In genomic region chr16:1154291-1154886, GRCh38 we compare ENCODE assay signal across 11 cellular contexts. TPM values are rescaled to one million over a fixed set of nuclear protein-coding genes. Genes with fewer than 3 reads are reported as not detected.
DNase-seq lines count a peak whose midpoint lies in the region; ATAC-seq and TF ChIP-seq lines count a peak whose summit lies in the region.
"Had no signal": no experiment of that assay in that cellular context is flagged by ENCODE, and none has a peak within 500 bp of the region (broad histone marks: within the 10 kb centered on the region; RNA-seq: fewer than 3 reads in every experiment).

No MANE protein-coding gene starts in this region.

- H3K56ac ChIP-seq in H9 (ENCODE audit: insufficient read length, low read depth, low read length) = no peak overlapping the region

- no peak overlapping the region for H3T11ph ChIP-seq in H9 (ENCODE audit: low read length)

- H3K4me3 Mint-ChIP-seq in H9 = peak overlapping the region; percentile 60 to 79
- H3K4me3 Mint-ChIP-seq in brain = peak overlapping the region; percentile 61 to 82 (median 77)
- H3K4me3 Mint-ChIP-seq in activated CD4-positive, alpha-beta T cell treated with anti-CD3 and anti-CD28 coated beads, Interleukin-2, amount 10 ng/mL, durations not matched to agents 24 days and 14 days = no peak overlapping the region
- H3K4me3 Mint-ChIP-seq: stimulated activated effector memory CD8-positive, alpha-beta T cell treated with anti-CD3 and anti-CD28 coated beads, Interleukin-12 subunit alpha, Interleukin-12 subunit beta, amount 100 ng/mL, for 72 hours had no signal

- no CpG with 5 or more reads among the region's 31 CpGs for WGBS in H9 (ENCODE audit: extremely low coverage, insufficient read length, low lambda C conversion rate)
- no CpG with 5 or more reads among the region's 31 CpGs for WGBS in trophoblast cell (ENCODE audit: extremely low coverage, insufficient coverage, insufficient read length)

- H2BK5ac ChIP-seq in H9 (ENCODE audit: insufficient read length, low read length) (no peak overlapping the region), trophoblast cell (ENCODE audit: low read depth, low read length, poor library complexity) (no peak overlapping the region)

- no peak overlapping the region for H4K5ac ChIP-seq in H9 (ENCODE audit: insufficient read length, low read depth, low read length)

- H3K27me3 Mint-ChIP-seq in H9 (ENCODE audit: low read depth) (peaks cover 14% of the 10 kb centered on the region; the same call in 1 of the 2 replicates), brain (peaks cover 3% of the 10 kb centered on the region)
- H3K27me3 Mint-ChIP-seq in activated CD4-positive, alpha-beta T cell treated with anti-CD3 and anti-CD28 coated beads, Interleukin-2, amount 10 ng/mL, durations not matched to agents 24 days and 14 days = peaks cover 16% of the 10 kb centered on the region

- H4K91ac ChIP-seq in H9 (ENCODE audit: insufficient read length, low read depth, low read length) (no peak overlapping the region), trophoblast cell (ENCODE audit: low read depth, low read length) (no peak overlapping the region)

- peak; percentile 38 for ATAC-seq in left lobe of liver
- ATAC-seq: stimulated activated effector memory CD8-positive, alpha-beta T cell treated with anti-CD3 and anti-CD28 coated beads, Interleukin-12 subunit alpha, Interleukin-12 subunit beta, amount 100 ng/mL, for 72 hours had no signal

- peaks cover 0 to 6% (median 5%) of the 10 kb centered on the region in 3 experiments; a peak in 3 of 7 replicates for H3K36me3 Mint-ChIP-seq in H9 (ENCODE audit: insufficient read depth in 1 of 3, low read depth in 3 of 3)
- H3K36me3 Mint-ChIP-seq in brain = peaks cover 4% of the 10 kb centered on the region
- H3K36me3 Mint-ChIP-seq in activated CD4-positive, alpha-beta T cell treated with anti-CD3 and anti-CD28 coated beads, Interleukin-2, amount 10 ng/mL, durations not matched to agents 24 days and 14 days (ENCODE audit: low read depth) = no peaks in the 10 kb centered on the region
- H3K36me3 Mint-ChIP-seq: stimulated activated effector memory CD8-positive, alpha-beta T cell treated with anti-CD3 and anti-CD28 coated beads, Interleukin-12 subunit alpha, Interleukin-12 subunit beta, amount 100 ng/mL, for 72 hours had no signal

- H3K9ac ChIP-seq in H9 (ENCODE audit: extremely low read depth, insufficient read length, low read length) (no peak overlapping the region), trophoblast cell (ENCODE audit: low read length) (no peak overlapping the region)

- no peak for TF ChIP-seq CTCF in H9 (conservative IDR thresholded peaks at IDR 0.05)
- no peak for TF ChIP-seq CTCF in brain (conservative IDR thresholded peaks at IDR 0.05)

- H3K36me3 ChIP-seq in trophoblast cell (ENCODE audit: control insufficient read depth in 1 of 2, insufficient read depth in 2 of 2, low read length in 2 of 2) = no peaks in the 10 kb centered on the region

- H3K14ac ChIP-seq in H9 (ENCODE audit: insufficient read depth, low read length) (peak overlapping the region; percentile 47; the same call in 1 of the 2 replicates), trophoblast cell (ENCODE audit: low read length) (no peak overlapping the region)

- H3K9me3 Mint-ChIP-seq in H9 = no peaks in the 10 kb centered on the region
- no peaks in the 10 kb centered on the region for H3K9me3 Mint-ChIP-seq in brain
- no peaks in the 10 kb centered on the region for H3K9me3 Mint-ChIP-seq in activated CD4-positive, alpha-beta T cell treated with anti-CD3 and anti-CD28 coated beads, Interleukin-2, amount 10 ng/mL, durations not matched to agents 24 days and 14 days
- H3K9me3 Mint-ChIP-seq: stimulated activated effector memory CD8-positive, alpha-beta T cell treated with anti-CD3 and anti-CD28 coated beads, Interleukin-12 subunit alpha, Interleukin-12 subunit beta, amount 100 ng/mL, for 72 hours had no signal

- no peaks in the 10 kb centered on the region; the same call in 1 of the 2 replicates for H3K4me1 ChIP-seq in H9 (ENCODE audit: insufficient read depth, low read length)
- peaks cover 0 to 3% of the 10 kb centered on the region in 2 experiments for H3K4me1 ChIP-seq in trophoblast cell (ENCODE audit: control insufficient read depth in 1 of 2, insufficient read depth in 2 of 2, low read length in 2 of 2)

- DNase-seq in H9 (no peak), left lobe of liver (ENCODE audit: low spot score) (no peak), skeletal muscle cell (ENCODE audit: low read depth) (no peak), NCI-H1436 treated with DMSO at 0.1 percent for 48 hours (lab: John Stamatoyannopoulos, UW) (no peak), trophoblast cell (no peak)
- DNase-seq in activated CD8-positive, alpha-beta memory T cell treated with anti-CD3 and anti-CD28 coated beads for 24 hours = no peak
- no peak for DNase-seq in activated CD4-positive, alpha-beta T cell treated with anti-CD3 and anti-CD28 coated beads, Interleukin-2, amount 10 ng/mL, durations not matched to agents 24 days and 14 days
- DNase-seq: small intestine had no signal

- H3K79me1 ChIP-seq in H9 (ENCODE audit: insufficient read depth, low read depth, low read length, poor library complexity, severe bottlenecking) (no peaks in the 10 kb centered on the region), trophoblast cell (ENCODE audit: low read length) (no peaks in the 10 kb centered on the region)

- H3K23ac ChIP-seq in H9 (ENCODE audit: insufficient read length, low read depth, low read length) (no peak overlapping the region), trophoblast cell (ENCODE audit: low read length) (no peak overlapping the region)

- H3K27ac Mint-ChIP-seq in H9 (no peak overlapping the region), brain (peak overlapping the region in 3 of 5 experiments; percentile 78 to 87 (median 86))
- H3K27ac Mint-ChIP-seq in activated CD4-positive, alpha-beta T cell treated with anti-CD3 and anti-CD28 coated beads, Interleukin-2, amount 10 ng/mL, durations not matched to agents 24 days and 14 days = no peak overlapping the region
- H3K27ac Mint-ChIP-seq: stimulated activated effector memory CD8-positive, alpha-beta T cell treated with anti-CD3 and anti-CD28 coated beads, Interleukin-12 subunit alpha, Interleukin-12 subunit beta, amount 100 ng/mL, for 72 hours had no signal

- no peak overlapping the region for H2BK20ac ChIP-seq in H9 (ENCODE audit: low read depth, low read length, poor library complexity, severe bottlenecking)

- H3K9me3 ChIP-seq in H9 (ENCODE audit: control insufficient read depth, low read depth, low read length) = no peaks in the 10 kb centered on the region
- peaks cover 4% of the 10 kb centered on the region for H3K9me3 ChIP-seq in trophoblast cell (ENCODE audit: insufficient read depth, low read depth, low read length)

- H2AFZ ChIP-seq in H9 (ENCODE audit: low read length) (no peak overlapping the region), trophoblast cell (ENCODE audit: insufficient read depth, low read length, poor library complexity) (no peak overlapping the region)

- H2BK15ac ChIP-seq in H9 (ENCODE audit: low read depth, low read length) = no peak overlapping the region

- H4K8ac ChIP-seq in H9 (replicated peaks; ENCODE audit: insufficient read length, low read depth, low read length) (no peak overlapping the region), trophoblast cell (ENCODE audit: low read depth, low read length) (no peak overlapping the region)

- H3K79me2 ChIP-seq in H9 (ENCODE audit: insufficient read depth, low read length) = no peaks in the 10 kb centered on the region; the same call in 1 of the 2 replicates
- H3K79me2 ChIP-seq in trophoblast cell (ENCODE audit: control insufficient read depth, insufficient read depth, low read length, poor library complexity) = no peaks in the 10 kb centered on the region

- H3K27me3 ChIP-seq in H9 (ENCODE audit: insufficient read depth, low read length) (no peaks in the 10 kb centered on the region), trophoblast cell (ENCODE audit: insufficient read depth, low read length) (peaks cover 17% of the 10 kb centered on the region)

- no peak overlapping the region for H4K12ac ChIP-seq in trophoblast cell (ENCODE audit: low read depth, low read length)

- H2BK120ac ChIP-seq in H9 (ENCODE audit: low read depth, low read length, poor library complexity, severe bottlenecking) (no peak overlapping the region), trophoblast cell (ENCODE audit: insufficient read depth, low read length, poor library complexity) (no peak overlapping the region)

- H2AK5ac ChIP-seq in H9 (ENCODE audit: insufficient read length, low read length) (no peak overlapping the region), trophoblast cell (ENCODE audit: low read length) (no peak overlapping the region)

- H3K4ac ChIP-seq in H9 (ENCODE audit: low read depth, low read length) = no peak overlapping the region
- H3K4ac ChIP-seq in trophoblast cell (ENCODE audit: low read depth, low read length) = no peak overlapping the region

- H3K18ac ChIP-seq in H9 (ENCODE audit: insufficient read length, low read depth, low read length) = no peak overlapping the region
- no peak overlapping the region for H3K18ac ChIP-seq in trophoblast cell (ENCODE audit: low read length)

- H3K4me3 ChIP-seq in skeletal muscle cell (ENCODE audit: low read depth, low read length) (peak overlapping the region; percentile 43), trophoblast cell (ENCODE audit: low read depth, low read length) (no peak overlapping the region)

- H3K4me2 ChIP-seq in H9 (ENCODE audit: insufficient read depth, insufficient read length, low read length) (peak overlapping the region; percentile 11), trophoblast cell (ENCODE audit: low read length) (no peak overlapping the region)

- no peaks in the 10 kb centered on the region for H4K20me1 ChIP-seq in H9 (ENCODE audit: control insufficient read depth, insufficient read depth, insufficient read length)

- H2BK12ac ChIP-seq in H9 (ENCODE audit: insufficient read length, low read depth, low read length) (no peak overlapping the region), trophoblast cell (ENCODE audit: low read length) (no peak overlapping the region)

- H3K27ac ChIP-seq in H9 (ENCODE audit: insufficient read length, low read depth, low read length) (no peak overlapping the region), trophoblast cell (ENCODE audit: low read depth, low read length) (no peak overlapping the region)
- H3K27ac ChIP-seq: HL-60 had no signal

- H3K4me1 Mint-ChIP-seq in H9 (peaks cover 10 to 18% of the 10 kb centered on the region in 2 experiments), brain (peaks cover 26% of the 10 kb centered on the region)
- no peaks in the 10 kb centered on the region for H3K4me1 Mint-ChIP-seq in activated CD4-positive, alpha-beta T cell treated with anti-CD3 and anti-CD28 coated beads, Interleukin-2, amount 10 ng/mL, durations not matched to agents 24 days and 14 days
- H3K4me1 Mint-ChIP-seq: stimulated activated effector memory CD8-positive, alpha-beta T cell treated with anti-CD3 and anti-CD28 coated beads, Interleukin-12 subunit alpha, Interleukin-12 subunit beta, amount 100 ng/mL, for 72 hours had no signal

- H3K23me2 ChIP-seq in H9 (ENCODE audit: insufficient read length, low read depth, low read length, poor library complexity, severe bottlenecking) = peaks cover 2% of the 10 kb centered on the region

- intact Hi-C loops in activated CD4-positive, alpha-beta T cell treated with anti-CD3 and anti-CD28 coated beads, Interleukin-2, amount 10 ng/mL, durations not matched to agents 24 days and 14 days (cut with micrococcal nuclease) = no loop called here

RNA-seq across cellular contexts. Expression of gene CACNA1H, which starts 1.5 kb away (rescaled TPM):
- 41.9 and 43.3 TPM in 2 replicates for total RNA-seq in H9 (2021)
- 7.0 TPM for polyA plus RNA-seq in brain (ENCODE audit: insufficient read depth, low read depth, low replicate concordance)
- total RNA-seq in left lobe of liver = 4.2 TPM
- 0.53 and 0.56 TPM in 2 replicates for polyA plus RNA-seq in trophoblast cell (2013)
- 0.05 and 0.07 TPM in 2 replicates for total RNA-seq in activated CD4-positive, alpha-beta T cell treated with anti-CD3 and anti-CD28 coated beads, Interleukin-2, amount 10 ng/mL, durations not matched to agents 24 days and 14 days

RNA-seq across cellular contexts. Expression of gene C1QTNF8, which starts 58.3 kb away (rescaled TPM):
- total RNA-seq in H9 (2021) (not detected in 2 replicates), left lobe of liver (not detected)
- polyA plus RNA-seq in brain (ENCODE audit: insufficient read depth, low read depth, low replicate concordance) = not detected
- polyA plus RNA-seq in trophoblast cell (2013) = not detected in 2 replicates
- total RNA-seq in activated CD4-positive, alpha-beta T cell treated with anti-CD3 and anti-CD28 coated beads, Interleukin-2, amount 10 ng/mL, durations not matched to agents 24 days and 14 days = not detected in 2 replicates
- polyA plus RNA-seq: small intestine had no signal

Comparison
In these comparisons a context has a peak if more than half of its experiments do, and no peak if none do; other contexts are left out.
1. H3K27ac Mint-ChIP-seq: peak in brain (3 of 5); none in H9 (0 of 3) and activated CD4-positive, alpha-beta T cell treated with anti-CD3 and anti-CD28 coated beads, Interleukin-2, amount 10 ng/mL, durations not matched to agents 24 days and 14 days (single experiment).